Comparison of ENCODE assay signal across 17 cellular contexts in the genomic region with DNA sequence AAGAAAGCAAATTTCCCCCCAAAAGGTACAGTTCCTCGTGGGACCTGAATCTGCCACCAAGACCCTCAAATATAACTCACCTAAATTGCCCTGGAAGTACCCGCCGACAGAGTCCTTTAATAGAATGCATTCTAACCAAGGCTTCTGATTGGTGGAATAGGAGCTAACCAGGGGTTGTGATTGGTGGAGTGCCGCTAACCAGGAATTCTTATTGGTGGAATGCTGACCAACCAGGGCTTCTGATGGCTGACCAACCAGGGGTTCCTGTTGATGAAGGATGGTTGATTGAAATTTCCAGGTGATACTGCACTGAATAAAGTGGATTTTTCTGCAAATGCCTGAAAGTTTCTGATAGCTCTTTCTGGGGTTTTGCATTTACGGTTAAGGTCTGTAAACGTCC. TPM values are rescaled to one million over a fixed set of nuclear protein-coding genes. Genes with fewer than 3 reads are reported as not detected.
DNase-seq lines count a peak whose midpoint lies in the region; ATAC-seq and TF ChIP-seq lines count a peak whose summit lies in the region.
"Had no signal": no experiment of that assay in that cellular context is flagged by ENCODE, and none has a peak within 500 bp of the region (broad histone marks: within the 10 kb centered on the region; RNA-seq: fewer than 3 reads in every experiment).

No MANE protein-coding gene starts in this region.

- in situ Hi-C loops in G401 (cut with HindIII; ENCODE audit: low sequenced_read_pairs), result no loop called here

- DNase-seq in AG08395 (ENCODE audit: low spot score) (peak; percentile 19), G401 (ENCODE audit: low spot score) (peak; percentile 39), PC-3 (peak; percentile 21), fibroblast of villous mesenchyme (ENCODE audit: low read depth) (peak; percentile 15), OCI-M1 (lab: John Stamatoyannopoulos, UW) (no peak), cerebellum (ENCODE audit: low spot score) (no peak)
- DNase-seq: activated CD4-positive, alpha-beta memory T cell treated with anti-CD3 and anti-CD28 coated beads, Interleukin-2, amount 10 ng/mL, durations not matched to agents 7 days and 5 days; activated naive CD4-positive, alpha-beta T cell treated with anti-CD3 and anti-CD28 coated beads, Interleukin-2, amount 10 ng/mL, durations not matched to agents 7 days and 5 days; cortex of kidney; GM23248; kidney glomerular epithelial cell; natural killer cell; NCI-H1930; PC-9; sigmoid colon; T-helper 17 cell had no signal

- no peaks in the 10 kb centered on the region for H3K9me2 ChIP-seq in PC-3 (replicated peaks; ENCODE audit: low read length)

- H4K20me1 ChIP-seq in PC-3 (ENCODE audit: low read length), result peaks cover 5% of the 10 kb centered on the region; the same call in 1 of the 2 replicates

- no peak overlapping the region for H3K9ac ChIP-seq in PC-3 (ENCODE audit: low read length)
- H3K9ac ChIP-seq: GM23248 had no signal

- no peaks in the 10 kb centered on the region for H3K27me3 ChIP-seq in PC-3 (ENCODE audit: low read length)
- H3K27me3 ChIP-seq: sigmoid colon had no signal

- no peak overlapping the region for H2AFZ ChIP-seq in PC-3 (ENCODE audit: low read length)
- H2AFZ ChIP-seq: GM23248, PC-9 had no signal

- intact Hi-C loops in PC-3 (cut with micrococcal nuclease), result no loop called here

- no peak overlapping the region for H3K4me3 ChIP-seq in PC-3 (ENCODE audit: low read length)
- no peak overlapping the region for H3K4me3 ChIP-seq in fibroblast of villous mesenchyme (ENCODE audit: low read depth, low read length)
- H3K4me3 ChIP-seq: GM23248, PC-9, sigmoid colon had no signal

- H3K27ac ChIP-seq in PC-3 (ENCODE audit: low read length), result no peak overlapping the region
- H3K27ac ChIP-seq: GM23248, PC-9, sigmoid colon had no signal

- H3K4me1 ChIP-seq in PC-3 (ENCODE audit: insufficient read depth, low read length), result peaks cover 12% of the 10 kb centered on the region

- CTCF ChIA-PET in PC-3 (lab: Charles Lee), result no interaction called here

- H3K36me3 ChIP-seq in PC-3 (ENCODE audit: low read depth, low read length), result peaks cover 11% of the 10 kb centered on the region; the same call in 1 of the 2 replicates

- TF ChIP-seq CTCF in PC-3 (conservative IDR thresholded peaks at IDR 0.05; ENCODE audit: low read depth, low read length), result no peak
- no peak for TF ChIP-seq CTCF in fibroblast of villous mesenchyme (IDR thresholded peaks at IDR 0.05; ENCODE audit: insufficient read depth, low read depth, low read length)

- H3F3A ChIP-seq in PC-3 (ENCODE audit: low read length, unreplicated experiment), result no peaks in the 10 kb centered on the region

- H3K9me3 ChIP-seq in PC-3 (ENCODE audit: low read length), result no peaks in the 10 kb centered on the region
- H3K9me3 ChIP-seq: sigmoid colon had no signal

- H3K4me2 ChIP-seq in PC-3 (ENCODE audit: low read length), result no peak overlapping the region
- H3K4me2 ChIP-seq: PC-9 had no signal

- BruUV-seq in PC-3 (replicated peaks; lab: Mats Ljungman, UMichigan), result no TSS peak

- peaks cover 86% of the 10 kb centered on the region for H3K79me2 ChIP-seq in PC-3 (ENCODE audit: low read length)

- ATAC-seq in PC-3, result no peak
- no peak for ATAC-seq in HG02759 (IDR thresholded peaks at IDR 0.05; ENCODE audit: unreplicated experiment)
- ATAC-seq: natural killer cell, T-helper 17 cell had no signal

- POLR2A ChIA-PET in PC-3 (lab: Charles Lee; ENCODE audit: unreplicated experiment), result no interaction called here

RNA-seq across cellular contexts. Expression of gene TFAP4, which starts 6.5 kb away (rescaled TPM):
- 14.5 and 38.3 TPM in 2 replicates for total RNA-seq in G401 (2014; rRNA removed; shearing (Covaris generic))
- total RNA-seq in PC-3 (2014; rRNA removed) (35.7 and 38.1 TPM in 2 replicates), fibroblast of villous mesenchyme (4.7 and 7.7 TPM in 2 replicates), cerebellum (7.6 TPM)

RNA-seq across cellular contexts. Expression of gene SRL, which starts 24.5 kb away (rescaled TPM):
- 0.07 and 0.37 TPM in 2 replicates for total RNA-seq in G401 (2014; rRNA removed; shearing (Covaris generic))
- total RNA-seq in PC-3 (2014; rRNA removed) (not detected in 2 replicates), fibroblast of villous mesenchyme (under 0.01 and 0.43 TPM in 2 replicates), cerebellum (1.2 TPM)
- total RNA-seq: activated CD4-positive, alpha-beta memory T cell treated with anti-CD3 and anti-CD28 coated beads, Interleukin-2, amount 10 ng/mL, durations not matched to agents 7 days and 5 days; GM23248; natural killer cell; PC-9; T-helper 17 cell had no signal

RNA-seq across cellular contexts. Expression of gene GLIS2, which starts 49.5 kb away (rescaled TPM):
- total RNA-seq in G401 (2014; rRNA removed; shearing (Covaris generic)), result 0.44 and 0.80 TPM in 2 replicates
- total RNA-seq in PC-3 (2014; rRNA removed), result 2.1 and 5.9 TPM in 2 replicates
- 4.3 and 4.8 TPM in 2 replicates for total RNA-seq in fibroblast of villous mesenchyme
- total RNA-seq in cerebellum, result 3.2 TPM

Comparison
In these comparisons a context has a peak if more than half of its experiments do, and no peak if none do; other contexts are left out.
1. DNase-seq: peak in AG08395 (single experiment), G401 (single experiment), PC-3 (single experiment) and fibroblast of villous mesenchyme (single experiment); none in OCI-M1 (single experiment) and cerebellum (single experiment).